1 cellular context compared by ENCODE assay signal in the genomic region with DNA sequence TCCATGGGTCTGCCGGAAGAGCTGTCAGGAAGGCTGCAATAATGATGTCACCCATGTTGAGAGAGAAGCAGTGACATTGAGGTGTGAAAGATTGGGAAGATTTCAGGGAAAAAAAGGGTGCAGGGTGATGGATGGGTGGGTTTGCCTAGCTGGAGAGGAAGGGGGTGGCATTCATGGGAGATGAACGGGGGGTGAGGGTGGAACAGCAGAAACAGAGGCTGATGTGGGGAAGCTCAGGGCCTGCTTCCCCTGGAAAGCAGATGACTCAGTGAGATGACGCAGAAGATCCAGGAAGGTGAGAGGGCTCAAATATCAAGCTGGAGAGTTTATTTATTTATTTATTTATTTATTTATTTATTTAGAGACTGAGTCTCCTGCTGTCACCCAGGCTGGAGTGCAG.
A peak's percentile ranks its signal among the peaks of the same experiment; 100 is the strongest.
TF ChIP-seq lines count a peak whose summit lies in the region.

No MANE protein-coding gene starts in this region.

TF ChIP-seq in HepG2, 621 proteins besides CTCF, POLR2A, EP300 and RAD21:
- TF ChIP-seq MTA1 (CRISPR knock-in tag; IDR thresholded peaks at IDR 0.05; ENCODE audit: borderline replicate concordance) (no peak), ATF7 (IDR thresholded peaks at IDR 0.05) (peak; percentile 67), ATF7 (CRISPR knock-in tag; IDR thresholded peaks at IDR 0.05) (no peak), TBP (CRISPR knock-in tag; IDR thresholded peaks at IDR 0.05) (no peak), MED8 (CRISPR knock-in tag; IDR thresholded peaks at IDR 0.05; ENCODE audit: insufficient replicate concordance) (no peak), ZNF33B (CRISPR knock-in tag; IDR thresholded peaks at IDR 0.05) (no peak), MBD4 (IDR thresholded peaks at IDR 0.05; ENCODE audit: borderline replicate concordance, low read length) (no peak)
- TF ChIP-seq, protein P1, sequence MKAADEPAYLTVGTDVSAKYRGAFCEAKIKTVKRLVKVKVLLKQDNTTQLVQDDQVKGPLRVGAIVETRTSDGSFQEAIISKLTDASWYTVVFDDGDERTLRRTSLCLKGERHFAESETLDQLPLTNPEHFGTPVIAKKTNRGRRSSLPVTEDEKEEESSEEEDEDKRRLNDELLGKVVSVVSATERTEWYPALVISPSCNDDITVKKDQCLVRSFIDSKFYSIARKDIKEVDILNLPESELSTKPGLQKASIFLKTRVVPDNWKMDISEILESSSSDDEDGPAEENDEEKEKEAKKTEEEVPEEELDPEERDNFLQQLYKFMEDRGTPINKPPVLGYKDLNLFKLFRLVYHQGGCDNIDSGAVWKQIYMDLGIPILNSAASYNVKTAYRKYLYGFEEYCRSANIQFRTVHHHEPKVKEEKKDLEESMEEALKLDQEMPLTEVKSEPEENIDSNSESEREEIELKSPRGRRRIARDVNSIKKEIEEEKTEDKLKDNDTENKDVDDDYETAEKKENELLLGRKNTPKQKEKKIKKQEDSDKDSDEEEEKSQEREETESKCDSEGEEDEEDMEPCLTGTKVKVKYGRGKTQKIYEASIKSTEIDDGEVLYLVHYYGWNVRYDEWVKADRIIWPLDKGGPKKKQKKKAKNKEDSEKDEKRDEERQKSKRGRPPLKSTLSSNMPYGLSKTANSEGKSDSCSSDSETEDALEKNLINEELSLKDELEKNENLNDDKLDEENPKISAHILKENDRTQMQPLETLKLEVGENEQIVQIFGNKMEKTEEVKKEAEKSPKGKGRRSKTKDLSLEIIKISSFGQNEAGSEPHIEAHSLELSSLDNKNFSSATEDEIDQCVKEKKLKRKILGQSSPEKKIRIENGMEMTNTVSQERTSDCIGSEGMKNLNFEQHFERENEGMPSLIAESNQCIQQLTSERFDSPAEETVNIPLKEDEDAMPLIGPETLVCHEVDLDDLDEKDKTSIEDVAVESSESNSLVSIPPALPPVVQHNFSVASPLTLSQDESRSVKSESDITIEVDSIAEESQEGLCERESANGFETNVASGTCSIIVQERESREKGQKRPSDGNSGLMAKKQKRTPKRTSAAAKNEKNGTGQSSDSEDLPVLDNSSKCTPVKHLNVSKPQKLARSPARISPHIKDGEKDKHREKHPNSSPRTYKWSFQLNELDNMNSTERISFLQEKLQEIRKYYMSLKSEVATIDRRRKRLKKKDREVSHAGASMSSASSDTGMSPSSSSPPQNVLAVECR (CRISPR knock-in tag; IDR thresholded peaks at IDR 0.05; ENCODE audit: borderline replicate concordance), result no peak
- TF ChIP-seq, protein P2, sequence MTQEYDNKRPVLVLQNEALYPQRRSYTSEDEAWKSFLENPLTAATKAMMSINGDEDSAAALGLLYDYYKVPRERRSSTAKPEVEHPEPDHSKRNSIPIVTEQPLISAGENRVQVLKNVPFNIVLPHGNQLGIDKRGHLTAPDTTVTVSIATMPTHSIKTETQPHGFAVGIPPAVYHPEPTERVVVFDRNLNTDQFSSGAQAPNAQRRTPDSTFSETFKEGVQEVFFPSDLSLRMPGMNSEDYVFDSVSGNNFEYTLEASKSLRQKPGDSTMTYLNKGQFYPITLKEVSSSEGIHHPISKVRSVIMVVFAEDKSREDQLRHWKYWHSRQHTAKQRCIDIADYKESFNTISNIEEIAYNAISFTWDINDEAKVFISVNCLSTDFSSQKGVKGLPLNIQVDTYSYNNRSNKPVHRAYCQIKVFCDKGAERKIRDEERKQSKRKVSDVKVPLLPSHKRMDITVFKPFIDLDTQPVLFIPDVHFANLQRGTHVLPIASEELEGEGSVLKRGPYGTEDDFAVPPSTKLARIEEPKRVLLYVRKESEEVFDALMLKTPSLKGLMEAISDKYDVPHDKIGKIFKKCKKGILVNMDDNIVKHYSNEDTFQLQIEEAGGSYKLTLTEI (CRISPR knock-in tag; conservative IDR thresholded peaks at IDR 0.05), result no peak
